In genomic region chr4:183505556-183506388, GRCh38 we compare ENCODE assay signal across 8 cellular contexts. TPM values are rescaled to one million over a fixed set of nuclear protein-coding genes. Genes with fewer than 3 reads are reported as not detected.
DNase-seq lines count a peak whose midpoint lies in the region; ATAC-seq and TF ChIP-seq lines count a peak whose summit lies in the region.

No MANE protein-coding gene starts in this region.

- H3K27ac Mint-ChIP-seq in type B pancreatic cell: peak overlapping the region; percentile 99

- H3K36me3 ChIP-seq in adrenal gland (replicated peaks in 1 of 2): peaks cover 0 to 8% of the 10 kb centered on the region in 2 donors
- peaks cover 0 to 7% (median 3%) of the 10 kb centered on the region in 9 donors for H3K36me3 ChIP-seq in heart right ventricle

- TF ChIP-seq POLR2A in adrenal gland (IDR thresholded peaks at IDR 0.05): peak; percentile 43 to 78

- TF ChIP-seq CTCF in GM12875 (IDR thresholded peaks at IDR 0.05; ENCODE audit: borderline replicate concordance, insufficient read depth, low read depth, low read length): no peak
- TF ChIP-seq CTCF in adrenal gland (IDR thresholded peaks at IDR 0.05): peak in 3 of 6 experiments; percentile 9 to 39 (median 9)
- TF ChIP-seq CTCF in heart right ventricle (IDR thresholded peaks at IDR 0.05): no peak
- peak; percentile 15 for TF ChIP-seq CTCF in type B pancreatic cell (conservative IDR thresholded peaks at IDR 0.05)

- no peaks in the 10 kb centered on the region for H3K27me3 ChIP-seq in adrenal gland
- H3K27me3 ChIP-seq in heart right ventricle: no peaks in the 10 kb centered on the region

- H3K4me1 Mint-ChIP-seq in type B pancreatic cell (ENCODE audit: unreplicated experiment): peaks cover 20% of the 10 kb centered on the region

- H3K27ac ChIP-seq in adrenal gland: peak overlapping the region; percentile 89 to 99 (median 99)
- H3K27ac ChIP-seq in heart right ventricle: peak overlapping the region; percentile 91 to 99 (median 97)

- no peaks in the 10 kb centered on the region for H3K27me3 Mint-ChIP-seq in type B pancreatic cell

- H3K9me3 Mint-ChIP-seq in type B pancreatic cell: no peaks in the 10 kb centered on the region

- 0 to 1% (median 1%) methylated on average over 20 to 83 of the region's 83 CpGs for WGBS in adrenal gland, 4 donors
- 0 to 1% methylated on average over 83 of the region's 83 CpGs for WGBS in heart right ventricle, 2 donors

- peak overlapping the region; percentile 96 for H3K4me3 Mint-ChIP-seq in type B pancreatic cell

- H3K4me1 ChIP-seq in adrenal gland (replicated peaks in 1 of 2) (peaks cover 19 to 35% of the 10 kb centered on the region in 2 donors), heart right ventricle (peaks cover 0 to 43% (median 18%) of the 10 kb centered on the region in 9 donors)

- DNase-seq in NAMALWA (ENCODE audit: low spot score): peak; percentile 90
- DNase-seq in T follicular helper cell (ENCODE audit: low read depth): peak; percentile 78
- peak; percentile 86 to 94 (median 93) for DNase-seq in adrenal gland
- DNase-seq in heart right ventricle: peak; percentile 85 to 89
- peak; percentile 90 for DNase-seq in pons (ENCODE audit: low spot score)
- DNase-seq in type B pancreatic cell (ENCODE audit: extremely low spot score, unreplicated experiment): peak; percentile 91

- intact Hi-C loops in adrenal gland (cut with DNase I): loop anchor here in 1 of 2 donors (10.0 kb wide), 1 partner anchor 149 kb away; the partner anchor contains the start of genes RWDD4 and TRAPPC11
- intact Hi-C loops in heart right ventricle (cut with DNase I): loop anchor here in 5 of 10 donors (2.0 to 10.0 kb wide), 6 partner anchors 33 to 408 kb away; partner anchors contain the start of genes CDKN2AIP (in 2 of the 5), RWDD4 (in 2 of the 5), TRAPPC11 (in 2 of the 5) and WWC2 (in 1 of the 5)

- H3K9me3 ChIP-seq in adrenal gland (replicated peaks in 1 of 3) (no peaks in the 10 kb centered on the region), heart right ventricle (no peaks in the 10 kb centered on the region)

- peaks cover 4% of the 10 kb centered on the region for H3K36me3 Mint-ChIP-seq in type B pancreatic cell

- H3K4me3 ChIP-seq in GM12875 (ENCODE audit: low read depth, low read length): peak overlapping the region; percentile 96
- H3K4me3 ChIP-seq in adrenal gland: peak overlapping the region; percentile 76 to 99 (median 87)
- H3K4me3 ChIP-seq in heart right ventricle: peak overlapping the region; percentile 77 to 100 (median 98)

- ATAC-seq in HG02571 (IDR thresholded peaks at IDR 0.05; ENCODE audit: unreplicated experiment): peak; percentile 41
- ATAC-seq in heart right ventricle: peak; percentile 49 to 74 (median 66)

RNA-seq across cellular contexts. Expression of gene ING2, which starts 0.9 kb away (rescaled TPM):
- total RNA-seq in adrenal gland (10 to 100 TPM; 26.2 to 53.4 (median 43.6) TPM), heart right ventricle (1 to 10 TPM; 4.0 to 8.2 (median 5.2) TPM), type B pancreatic cell (ENCODE audit: low replicate concordance) (16.5 and 20.4 TPM in 2 replicates)
- polyA plus RNA-seq in adrenal gland (100 to 1,000 TPM in 1 of 3 donors, 10 to 100 TPM in 2; 18.9 to 119 (median 27.5) TPM), heart right ventricle (1 to 10 TPM; 1.7 to 8.6 TPM)

Comparison
In these comparisons a context has a peak if more than half of its experiments do, and no peak if none do; other contexts are left out.
1. Peak in every context shown above with its lines: DNase-seq, ATAC-seq, H3K4me3 ChIP-seq and H3K27ac ChIP-seq.